1 cellular context compared by ENCODE assay signal in genomic region chr7:28405662-28406061, GRCh38.
TF ChIP-seq lines count a peak whose summit lies in the region.

No MANE protein-coding gene starts in this region.

TF ChIP-seq in SK-N-SH, 30 proteins besides CTCF, POLR2A, EP300 and RAD21 (continued from another document):
- TF ChIP-seq ZBTB33 (IDR thresholded peaks at IDR 0.05; ENCODE audit: borderline replicate concordance, low read depth): no peak
- no peak for TF ChIP-seq FOXJ3 (CRISPR knock-in tag; IDR thresholded peaks at IDR 0.05)
- TF ChIP-seq CHD2 (IDR thresholded peaks at IDR 0.05; ENCODE audit: low read length, partially characterized antibody): no peak
- no peak for TF ChIP-seq USF1 (IDR thresholded peaks at IDR 0.05; ENCODE audit: borderline replicate concordance, low read depth)
- no peak for TF ChIP-seq FOXM1 (IDR thresholded peaks at IDR 0.05; ENCODE audit: low read depth)
- no peak for TF ChIP-seq SMC3 (IDR thresholded peaks at IDR 0.05; ENCODE audit: low read depth, low read length)
- TF ChIP-seq USF2 (IDR thresholded peaks at IDR 0.05; ENCODE audit: borderline replicate concordance, low read depth, low read length): no peak
- no peak for TF ChIP-seq IRF3 (IDR thresholded peaks at IDR 0.05; ENCODE audit: low read depth, low read length)
- TF ChIP-seq EZH2phosphoT487 (IDR thresholded peaks at IDR 0.05; ENCODE audit: borderline replicate concordance, low read depth): no peak
